12 cellular contexts compared by ENCODE assay signal in genomic region chr1:25268143-25268465, GRCh38. TPM values are rescaled to one million over a fixed set of nuclear protein-coding genes. Genes with fewer than 3 reads are reported as not detected.
DNase-seq lines count a peak whose midpoint lies in the region; ATAC-seq, FAIRE-seq and TF ChIP-seq lines count a peak whose summit lies in the region.
"Not testable (repeated sequence)": the region's sequence is repeated elsewhere in the genome, so short reads cannot be mapped to it uniquely, and the experiment has no call there.
"Had no signal": no experiment of that assay in that cellular context is flagged by ENCODE, and none has a peak within 500 bp of the region (broad histone marks: within the 10 kb centered on the region; RNA-seq: fewer than 3 reads in every experiment).

No MANE protein-coding gene starts in this region.

- TF ChIP-seq POLR2A in HepG2 (IDR thresholded peaks at IDR 0.05; ENCODE audit: insufficient read depth in 1 of 2, low read depth in 2 of 2, low read length in 2 of 2); ovary (IDR thresholded peaks at IDR 0.05); testis (IDR thresholded peaks at IDR 0.05): not testable (repeated sequence)

- H3K27me3 ChIP-seq in HUES6 (ENCODE audit: control insufficient read depth, insufficient read depth, low read length); HepG2 (ENCODE audit: control insufficient read depth in 1 of 2, insufficient read depth in 2 of 2, low read length in 2 of 2); ovary; testis: not testable (repeated sequence)

- H3K4me1 Mint-ChIP-seq in T-helper 17 cell; activated naive CD4-positive, alpha-beta T cell treated with anti-CD3 and anti-CD28 coated beads, Interleukin-2, amount 50 U/mL, for 24 hours; endothelial cell (ENCODE audit: unreplicated experiment): not testable (repeated sequence)

- CTCF ChIA-PET in HepG2 (lab: Yijun Ruan, JAX; ENCODE audit: low intra/inter-chr PET ratio, low total read pairs), result not testable (repeated sequence)

- H3K27ac Mint-ChIP-seq in T-helper 17 cell, result peak overlapping the region; percentile 87
- H3K27ac Mint-ChIP-seq in activated naive CD4-positive, alpha-beta T cell treated with anti-CD3 and anti-CD28 coated beads, Interleukin-2, amount 50 U/mL, for 24 hours, result peak overlapping the region; percentile 63
- H3K27ac Mint-ChIP-seq in endothelial cell (ENCODE audit: unreplicated experiment), result not testable (repeated sequence)

- H3K36me3 Mint-ChIP-seq in T-helper 17 cell (ENCODE audit: low read depth); activated naive CD4-positive, alpha-beta T cell treated with anti-CD3 and anti-CD28 coated beads, Interleukin-2, amount 50 U/mL, for 24 hours; endothelial cell (ENCODE audit: low read depth, unreplicated experiment): not testable (repeated sequence)

- not testable (repeated sequence) for H3K79me2 ChIP-seq in HepG2 (ENCODE audit: insufficient read depth, low read length)

- peak overlapping the region; percentile 45 for H3K4me2 ChIP-seq in HepG2 (ENCODE audit: low read depth, low read length)

- not testable (repeated sequence) for H2AFZ ChIP-seq in HepG2 (ENCODE audit: low read length)

- H3K27me3 Mint-ChIP-seq in T-helper 17 cell; activated naive CD4-positive, alpha-beta T cell treated with anti-CD3 and anti-CD28 coated beads, Interleukin-2, amount 50 U/mL, for 24 hours; endothelial cell (ENCODE audit: unreplicated experiment): not testable (repeated sequence)

- BruUV-seq in HepG2 (replicated peaks; lab: Mats Ljungman, UMichigan), result not testable (repeated sequence)

- not testable (repeated sequence) for H3K9ac ChIP-seq in HUES6 (ENCODE audit: low read length); HepG2 (ENCODE audit: insufficient read depth, low read depth, low read length)

- WGBS in HepG2 (ENCODE audit: low lambda C conversion rate), result 48% methylated on average over 6 of the region's 10 CpGs
- WGBS in ovary, 3 donors, result 21 to 32% (median 25%) methylated on average over 10 of the region's 10 CpGs
- whole genome bisulfite sequencing in testis, 2 donors, result 12 to 21% methylated on average over 10 of the region's 10 CpGs

- not testable (repeated sequence) for H3K9me3 Mint-ChIP-seq in activated naive CD4-positive, alpha-beta T cell treated with anti-CD3 and anti-CD28 coated beads, Interleukin-2, amount 50 U/mL, for 24 hours; endothelial cell (ENCODE audit: unreplicated experiment)

- POLR2A ChIA-PET in HepG2 (lab: Yijun Ruan, JAX), result interaction anchor here (1.1 to 1.2 kb wide), 2 partner anchors 20 to 28 kb away, joined by 3 to 4 read pairs; partner anchors contain the start of gene RSRP1

- intact Hi-C loops in HepG2 (cut with micrococcal nuclease; ENCODE audit: unreplicated experiment); ovary (cut with DNase I); testis (cut with DNase I; ENCODE audit: low total_unique reads): not testable (repeated sequence)

- in situ Hi-C loops in HepG2 (cut with HindIII; ENCODE audit: extremely low pct_ligation_motif_present, low pct_unique_long_range_greater_than_20kb), result not testable (repeated sequence)

- H3K4me3 ChIP-seq in HUES6 (ENCODE audit: low read depth, low read length), result peak overlapping the region; percentile 59
- peak overlapping the region in 1 of 3 experiments; percentile 55; a peak in 1 of 6 replicates for H3K4me3 ChIP-seq in HepG2 (replicated peaks in 1 of 3; ENCODE audit: insufficient read depth in 1 of 3, low read depth in 2 of 3, low read length in 3 of 3)
- H3K4me3 ChIP-seq in ovary, result peak overlapping the region; percentile 45
- H3K4me3 ChIP-seq in testis, result peak overlapping the region; percentile 62 to 67

- peak overlapping the region; percentile 83 for H3K4me3 Mint-ChIP-seq in T-helper 17 cell
- H3K4me3 Mint-ChIP-seq in activated naive CD4-positive, alpha-beta T cell treated with anti-CD3 and anti-CD28 coated beads, Interleukin-2, amount 50 U/mL, for 24 hours, result peak overlapping the region; percentile 73
- H3K4me3 Mint-ChIP-seq in endothelial cell (ENCODE audit: unreplicated experiment), result peak overlapping the region; percentile 71

- H3K9me3 ChIP-seq in HUES6 (ENCODE audit: control insufficient read depth, insufficient read depth, low read depth, low read length); T-helper 17 cell (ENCODE audit: control insufficient read depth, low read length, poor library complexity, severe bottlenecking); HepG2 (ENCODE audit: low read length); ovary; testis: not testable (repeated sequence)

- not testable (repeated sequence) for FAIRE-seq in HepG2 (lab: Jason Lieb, UNC)

- TF ChIP-seq RAD21 in HepG2 (CRISPR knock-in tag; IDR thresholded peaks at IDR 0.05), result not testable (repeated sequence)

- not testable (repeated sequence) for H4K20me1 ChIP-seq in HepG2 (ENCODE audit: insufficient read depth, low read length)

- H3K4me1 ChIP-seq in HUES6 (ENCODE audit: control insufficient read depth, insufficient read depth, low read length); HepG2 (ENCODE audit: insufficient read depth, low read length); ovary (ENCODE audit: insufficient read depth); testis: not testable (repeated sequence)

- H3K27ac ChIP-seq in C4-2B (peak overlapping the region; percentile 62), testis (peak overlapping the region; percentile 75 to 81)
- H3K27ac ChIP-seq in HUES6 (ENCODE audit: low read depth, low read length); HepG2 (ENCODE audit: extremely low read length, insufficient read depth, low read length); ovary: not testable (repeated sequence)

- DNase-seq in T-helper 17 cell; endothelial cell (ENCODE audit: low spot score); HepG2 (ENCODE audit: low spot score); ovary: not testable (repeated sequence)
- DNase-seq in testis, result peak; percentile 22

- not testable (repeated sequence) for ATAC-seq in T-helper 17 cell, HepG2

- not testable (repeated sequence) for H3K36me3 ChIP-seq in HUES6 (ENCODE audit: control insufficient read depth, insufficient read depth, low read length); HepG2 (replicated peaks in 1 of 2; ENCODE audit: control insufficient read depth in 1 of 2, insufficient read depth in 2 of 2, low read length in 2 of 2); ovary; testis (ENCODE audit: low read depth, missing control alignments)

- not testable (repeated sequence) for TF ChIP-seq EP300 in HepG2 (IDR thresholded peaks at IDR 0.05; ENCODE audit: low read depth in 2 of 2, low read length in 2 of 2); HepG2 (CRISPR knock-in tag; IDR thresholded peaks at IDR 0.05; ENCODE audit: borderline replicate concordance); ovary (IDR thresholded peaks at IDR 0.05)

- not testable (repeated sequence) for TF ChIP-seq CTCF in C4-2B (conservative IDR thresholded peaks at IDR 0.05); endothelial cell (IDR thresholded peaks at IDR 0.05; ENCODE audit: unreplicated experiment); HepG2 (CRISPR knock-in tag; IDR thresholded peaks at IDR 0.05); ovary (IDR thresholded peaks at IDR 0.05); testis (IDR thresholded peaks at IDR 0.05)

RNA-seq across cellular contexts. Expression of gene RHD, which starts 4.2 kb away (rescaled TPM):
- total RNA-seq in T-helper 17 cell, result 1 to 10 TPM in 1 of 2 donors, under 1 TPM in 1; 0.20 to 5.0 TPM
- total RNA-seq in endothelial cell (ENCODE audit: unreplicated experiment), result 0.38 TPM
- total RNA-seq in HepG2 (2016; rRNA removed; fragmentation: Illumina TruSeq; extraction: Trizol), result not detected in 2 replicates
- total RNA-seq in HepG2 (2016; cell fraction: cytosol; rRNA removed; fragmentation: Illumina TruSeq; extraction: Trizol; ENCODE audit: low read depth), result not detected in 2 replicates
- not detected in 2 replicates for total RNA-seq in HepG2 (2016; cell fraction: insoluble cytoplasmic fraction; rRNA removed; fragmentation: Illumina TruSeq; extraction: Trizol)
- not detected in 2 replicates for total RNA-seq in HepG2 (2016; cell fraction: membrane; rRNA removed; fragmentation: Illumina TruSeq; extraction: Trizol)
- not detected in 2 replicates for total RNA-seq in HepG2 (2016; cell fraction: nucleus; rRNA removed; fragmentation: Illumina TruSeq; extraction: Trizol)
- 0.09 TPM in 1 of 2 replicates, not detected in the other for polyA plus RNA-seq in HepG2 (2011; rRNA removed)
- polyA plus RNA-seq in HepG2 (2011; cell fraction: cytosol; rRNA removed), result not detected in 2 replicates
- polyA plus RNA-seq in HepG2 (2011; cell fraction: nucleus; rRNA removed), result not detected in 2 replicates
- polyA plus RNA-seq in HepG2 (2012), result 0.09 and 0.20 TPM in 2 replicates
- not detected in 2 replicates for polyA plus RNA-seq in HepG2 (2016; cell fraction: cytosol; fragmentation: Illumina TruSeq; extraction: Trizol; ENCODE audit: low read depth)
- not detected in 2 replicates for polyA plus RNA-seq in HepG2 (2016; cell fraction: insoluble cytoplasmic fraction; fragmentation: Illumina TruSeq; extraction: Trizol; ENCODE audit: low read depth)
- polyA plus RNA-seq in HepG2 (2016; cell fraction: membrane; fragmentation: Illumina TruSeq; extraction: Trizol; ENCODE audit: low read depth), result not detected in 2 replicates
- polyA plus RNA-seq in HepG2 (2016; cell fraction: nucleus; fragmentation: Illumina TruSeq; extraction: Trizol; ENCODE audit: insufficient read depth, low read depth), result not detected in 2 replicates
- 0.35 TPM in 1 of 2 replicates, not detected in the other for polyA minus RNA-seq in HepG2 (2011; rRNA and poly(A)+ RNA removed; ENCODE audit: low replicate concordance)
- polyA minus RNA-seq in HepG2 (2011; cell fraction: cytosol; rRNA and poly(A)+ RNA removed), result not detected in 2 replicates
- polyA minus RNA-seq in HepG2 (2011; cell fraction: nucleus; rRNA and poly(A)+ RNA removed), result not detected in 2 replicates
- not detected for total RNA-seq in ovary
- polyA plus RNA-seq in ovary, result not detected
- under 1 TPM; 0.47 to 0.50 TPM for total RNA-seq in testis
- 0.34 TPM for polyA plus RNA-seq in testis (ENCODE audit: insufficient read depth, low read depth, low replicate concordance)
- total RNA-seq: Daoy, foreskin keratinocyte, MCF 10A, posterior vena cava had no signal
- polyA plus RNA-seq: foreskin keratinocyte had no signal

RNA-seq across cellular contexts. Expression of gene RSRP1, which starts 20.9 kb away (rescaled TPM):
- 100 to 1,000 TPM; 483 to 509 TPM for total RNA-seq in T-helper 17 cell
- 119 TPM for total RNA-seq in endothelial cell (ENCODE audit: unreplicated experiment)
- total RNA-seq in HepG2 (2016; rRNA removed; fragmentation: Illumina TruSeq; extraction: Trizol), result 11.3 and 52.8 TPM in 2 replicates
- total RNA-seq in HepG2 (2016; cell fraction: cytosol; rRNA removed; fragmentation: Illumina TruSeq; extraction: Trizol; ENCODE audit: low read depth), result 15.2 and 19.2 TPM in 2 replicates
- 13.4 and 49.0 TPM in 2 replicates for total RNA-seq in HepG2 (2016; cell fraction: insoluble cytoplasmic fraction; rRNA removed; fragmentation: Illumina TruSeq; extraction: Trizol)
- 5.7 and 7.6 TPM in 2 replicates for total RNA-seq in HepG2 (2016; cell fraction: membrane; rRNA removed; fragmentation: Illumina TruSeq; extraction: Trizol)
- 132 and 140 TPM in 2 replicates for total RNA-seq in HepG2 (2016; cell fraction: nucleus; rRNA removed; fragmentation: Illumina TruSeq; extraction: Trizol)
- 43.9 and 46.3 TPM in 2 replicates for polyA plus RNA-seq in HepG2 (2011; rRNA removed)
- polyA plus RNA-seq in HepG2 (2011; cell fraction: cytosol; rRNA removed), result 9.7 and 11.5 TPM in 2 replicates
- polyA plus RNA-seq in HepG2 (2011; cell fraction: nucleus; rRNA removed), result 254 and 258 TPM in 2 replicates
- 40.8 and 53.9 TPM in 2 replicates for polyA plus RNA-seq in HepG2 (2012)
- polyA plus RNA-seq in HepG2 (2016; cell fraction: cytosol; fragmentation: Illumina TruSeq; extraction: Trizol; ENCODE audit: low read depth), result 1.1 and 1.2 TPM in 2 replicates
- polyA plus RNA-seq in HepG2 (2016; cell fraction: insoluble cytoplasmic fraction; fragmentation: Illumina TruSeq; extraction: Trizol; ENCODE audit: low read depth), result 8.3 and 10.7 TPM in 2 replicates
- polyA plus RNA-seq in HepG2 (2016; cell fraction: membrane; fragmentation: Illumina TruSeq; extraction: Trizol; ENCODE audit: low read depth), result 1.9 and 2.6 TPM in 2 replicates
- 163 and 167 TPM in 2 replicates for polyA plus RNA-seq in HepG2 (2016; cell fraction: nucleus; fragmentation: Illumina TruSeq; extraction: Trizol; ENCODE audit: insufficient read depth, low read depth)
- polyA minus RNA-seq in HepG2 (2011; rRNA and poly(A)+ RNA removed; ENCODE audit: low replicate concordance), result 31.5 and 61.3 TPM in 2 replicates
- polyA minus RNA-seq in HepG2 (2011; cell fraction: cytosol; rRNA and poly(A)+ RNA removed), result 8.5 and 15.8 TPM in 2 replicates
- 318 and 343 TPM in 2 replicates for polyA minus RNA-seq in HepG2 (2011; cell fraction: nucleus; rRNA and poly(A)+ RNA removed)
- total RNA-seq in ovary, result 100 to 1,000 TPM in 2 of 7 donors, 10 to 100 TPM in 5; 52.1 to 138 (median 82.1) TPM
- 100 to 1,000 TPM in 1 of 2 donors, 10 to 100 TPM in 1; 70.0 to 131 TPM for polyA plus RNA-seq in ovary
- total RNA-seq in testis, result 100 to 1,000 TPM; 171 to 175 TPM
- 73.7 TPM for polyA plus RNA-seq in testis (ENCODE audit: insufficient read depth, low read depth, low replicate concordance)

RNA-seq across cellular contexts. Expression of gene SYF2, which starts 35.8 kb away (rescaled TPM):
- total RNA-seq in T-helper 17 cell, result 10 to 100 TPM; 61.5 to 80.6 TPM
- 34.9 TPM for total RNA-seq in endothelial cell (ENCODE audit: unreplicated experiment)
- total RNA-seq in HepG2 (2016; rRNA removed; fragmentation: Illumina TruSeq; extraction: Trizol), result 34.1 and 42.8 TPM in 2 replicates
- 12.4 and 14.5 TPM in 2 replicates for total RNA-seq in HepG2 (2016; cell fraction: cytosol; rRNA removed; fragmentation: Illumina TruSeq; extraction: Trizol; ENCODE audit: low read depth)
- 35.1 and 45.3 TPM in 2 replicates for total RNA-seq in HepG2 (2016; cell fraction: insoluble cytoplasmic fraction; rRNA removed; fragmentation: Illumina TruSeq; extraction: Trizol)
- 18.7 and 22.7 TPM in 2 replicates for total RNA-seq in HepG2 (2016; cell fraction: membrane; rRNA removed; fragmentation: Illumina TruSeq; extraction: Trizol)
- total RNA-seq in HepG2 (2016; cell fraction: nucleus; rRNA removed; fragmentation: Illumina TruSeq; extraction: Trizol), result 13.8 and 16.2 TPM in 2 replicates
- polyA plus RNA-seq in HepG2 (2011; rRNA removed), result 13.9 and 17.8 TPM in 2 replicates
- polyA plus RNA-seq in HepG2 (2011; cell fraction: cytosol; rRNA removed), result 6.6 and 9.6 TPM in 2 replicates
- polyA plus RNA-seq in HepG2 (2011; cell fraction: nucleus; rRNA removed), result 4.1 and 5.1 TPM in 2 replicates
- 31.0 and 38.9 TPM in 2 replicates for polyA plus RNA-seq in HepG2 (2012)
- polyA plus RNA-seq in HepG2 (2016; cell fraction: cytosol; fragmentation: Illumina TruSeq; extraction: Trizol; ENCODE audit: low read depth), result 8.7 and 9.4 TPM in 2 replicates
- polyA plus RNA-seq in HepG2 (2016; cell fraction: insoluble cytoplasmic fraction; fragmentation: Illumina TruSeq; extraction: Trizol; ENCODE audit: low read depth), result 49.5 and 51.5 TPM in 2 replicates
- polyA plus RNA-seq in HepG2 (2016; cell fraction: membrane; fragmentation: Illumina TruSeq; extraction: Trizol; ENCODE audit: low read depth), result 14.2 and 16.8 TPM in 2 replicates
- 27.3 and 29.0 TPM in 2 replicates for polyA plus RNA-seq in HepG2 (2016; cell fraction: nucleus; fragmentation: Illumina TruSeq; extraction: Trizol; ENCODE audit: insufficient read depth, low read depth)
- 2.9 and 3.2 TPM in 2 replicates for polyA minus RNA-seq in HepG2 (2011; rRNA and poly(A)+ RNA removed; ENCODE audit: low replicate concordance)
- polyA minus RNA-seq in HepG2 (2011; cell fraction: cytosol; rRNA and poly(A)+ RNA removed), result 5.4 and 6.7 TPM in 2 replicates
- polyA minus RNA-seq in HepG2 (2011; cell fraction: nucleus; rRNA and poly(A)+ RNA removed), result 7.3 and 9.1 TPM in 2 replicates
- total RNA-seq in ovary, result 100 to 1,000 TPM in 1 of 7 donors, 10 to 100 TPM in 6; 38.2 to 106 (median 64.5) TPM
- 100 to 1,000 TPM; 122 to 141 TPM for polyA plus RNA-seq in ovary
- total RNA-seq in testis, result 10 to 100 TPM; 33.9 to 38.2 TPM
- polyA plus RNA-seq in testis (ENCODE audit: insufficient read depth, low read depth, low replicate concordance), result 40.7 TPM
